19 cellular contexts compared by ENCODE assay signal in genomic region chr5:38905516-38905915, GRCh38. TPM values are rescaled to one million over a fixed set of nuclear protein-coding genes. Genes with fewer than 3 reads are reported as not detected.
DNase-seq lines count a peak whose midpoint lies in the region; ATAC-seq, FAIRE-seq and TF ChIP-seq lines count a peak whose summit lies in the region.
"Had no signal": no experiment of that assay in that cellular context is flagged by ENCODE, and none has a peak within 500 bp of the region (broad histone marks: within the 10 kb centered on the region; RNA-seq: fewer than 3 reads in every experiment).

No MANE protein-coding gene starts in this region.

- FAIRE-seq in bronchial epithelial cell (lab: Jason Lieb, UNC): no peak
- FAIRE-seq: A549, GM12892, GM19239 had no signal

- no peak overlapping the region for H3K4me3 ChIP-seq in bronchial epithelial cell (ENCODE audit: low read depth, low read length)
- no peak overlapping the region for H3K4me3 ChIP-seq in gastrocnemius medialis
- no peak overlapping the region for H3K4me3 ChIP-seq in coronary artery
- H3K4me3 ChIP-seq: A549 had no signal

- H3K27me3 ChIP-seq in bronchial epithelial cell (ENCODE audit: control insufficient read depth, insufficient read depth, low read length) (no peaks in the 10 kb centered on the region), foreskin keratinocyte (no peaks in the 10 kb centered on the region), gastrocnemius medialis (no peaks in the 10 kb centered on the region)

- H3K9me3 ChIP-seq in gastrocnemius medialis: no peaks in the 10 kb centered on the region

- DNase-seq in AG20443 (ENCODE audit: low spot score): peak; percentile 61
- peak; percentile 40 for DNase-seq in LHCN-M2 (ENCODE audit: low read depth)
- DNase-seq in bronchial epithelial cell (ENCODE audit: low read depth): peak; percentile 35
- peak; percentile 14 to 32 for DNase-seq in foreskin keratinocyte
- DNase-seq in iPS-NIHi7 (ENCODE audit: extremely low spot score): no peak
- no peak for DNase-seq in gastrocnemius medialis
- no peak for DNase-seq in coronary artery (ENCODE audit: low spot score)
- DNase-seq: CD4-positive, CD25-positive, alpha-beta regulatory T cell; DMS53; GDM1; KBM-7; NCI-H1092 treated with DMSO at 0.1 percent for 48 hours; NCI-H187 treated with DMSO at 0.1 percent for 48 hours; NCI-H526 had no signal

- TF ChIP-seq CTCF in bronchial epithelial cell (IDR thresholded peaks at IDR 0.05; ENCODE audit: insufficient read depth, low read length, severe bottlenecking) (no peak), foreskin keratinocyte (conservative IDR thresholded peaks at IDR 0.05) (no peak), gastrocnemius medialis (IDR thresholded peaks at IDR 0.05 in 4 of 5, conservative IDR thresholded peaks at IDR 0.05 in 1 of 5) (no peak), coronary artery (IDR thresholded peaks at IDR 0.05) (no peak)

- TF ChIP-seq POLR2A in gastrocnemius medialis (IDR thresholded peaks at IDR 0.05): no peak

- H3K4me1 ChIP-seq in foreskin keratinocyte (no peaks in the 10 kb centered on the region), gastrocnemius medialis (no peaks in the 10 kb centered on the region)
- H3K4me1 ChIP-seq: A549 had no signal

- in situ Hi-C loops in gastrocnemius medialis (cut with MboI; ENCODE audit: low sequenced_read_pairs in 4 of 4): no loop called here

- H3K27ac ChIP-seq in foreskin keratinocyte: no peak overlapping the region
- no peak overlapping the region for H3K27ac ChIP-seq in gastrocnemius medialis
- no peak overlapping the region for H3K27ac ChIP-seq in coronary artery
- H3K27ac ChIP-seq: A549 had no signal

- peak; percentile 35 for ATAC-seq in foreskin keratinocyte
- no peak for ATAC-seq in GM21526 (IDR thresholded peaks at IDR 0.05; ENCODE audit: low FRiP score, unreplicated experiment)
- no peak for ATAC-seq in gastrocnemius medialis
- ATAC-seq: A549 had no signal

- H3K36me3 ChIP-seq in bronchial epithelial cell (ENCODE audit: control insufficient read depth, insufficient read depth, low read length): peaks cover 32% of the 10 kb centered on the region
- peaks cover 0 to 16% of the 10 kb centered on the region in 2 donors for H3K36me3 ChIP-seq in gastrocnemius medialis

- intact Hi-C loops in gastrocnemius medialis (cut with DNase I; ENCODE audit: low total_unique reads): no loop called here

RNA-seq across cellular contexts. Expression of gene OSMR, which starts 59.7 kb away (rescaled TPM):
- total RNA-seq in LHCN-M2 (2014; rRNA removed) (20.2 and 28.1 TPM in 2 replicates), bronchial epithelial cell (36.9 and 40.7 TPM in 2 replicates), foreskin keratinocyte (28.0 and 31.5 TPM in 2 replicates), gastrocnemius medialis (10 to 100 TPM in 1 of 4 donors, 1 to 10 TPM in 3; 4.9 to 12.4 (median 6.5) TPM)
- 13.3 TPM for polyA plus RNA-seq in LHCN-M2 (2012)
- polyA plus RNA-seq in foreskin keratinocyte: 9.2 and 11.5 TPM in 2 replicates
- total RNA-seq: CD4-positive, CD25-positive, alpha-beta regulatory T cell; OCI-LY7 had no signal

Comparison
In these comparisons a context has a peak if more than half of its experiments do, and no peak if none do; other contexts are left out.
1. DNase-seq: peak in AG20443 (single experiment), LHCN-M2 (single experiment), bronchial epithelial cell (single experiment) and foreskin keratinocyte (2 of 2); none in iPS-NIHi7 (single experiment), gastrocnemius medialis (0 of 2) and coronary artery (single experiment).